1 cellular context compared by ENCODE assay signal in genomic region chr14:38138581-38139138, GRCh38.
TF ChIP-seq lines count a peak whose summit lies in the region.

No MANE protein-coding gene starts in this region.

TF ChIP-seq in H1, 55 proteins besides CTCF, POLR2A, EP300 and RAD21 (continued from another document):
- TF ChIP-seq USF2 (IDR thresholded peaks at IDR 0.05; ENCODE audit: low read length) (no peak), KDM1A (IDR thresholded peaks at IDR 0.05; ENCODE audit: borderline replicate concordance, low read length) (no peak), MAFK (IDR thresholded peaks at IDR 0.05; ENCODE audit: low read depth, low read length) (no peak), TEAD4 (IDR thresholded peaks at IDR 0.05; ENCODE audit: low read depth, low read length) (no peak), CREB1 (IDR thresholded peaks at IDR 0.05) (no peak), NANOG (IDR thresholded peaks at IDR 0.05; ENCODE audit: insufficient read depth, low read depth, low read length, poor library complexity, severe bottlenecking) (no peak), CBX8 (IDR thresholded peaks at IDR 0.05; ENCODE audit: borderline replicate concordance, low read depth, low read length) (no peak), TAF7 (optimal IDR thresholded peaks at IDR 0.05; ENCODE audit: borderline replicate concordance, low read depth, low read length) (no peak), SIRT6 (IDR thresholded peaks at IDR 0.05; ENCODE audit: low read length) (no peak), SRF (IDR thresholded peaks at IDR 0.05; ENCODE audit: low read depth, low read length) (no peak), BRCA1 (IDR thresholded peaks at IDR 0.05; ENCODE audit: low read depth, low read length) (no peak)
TF ChIP-seq in H1: peak in this region for 0.
